Comparison of ENCODE assay signal across 13 cellular contexts in genomic region chr5:90949469-90950358, GRCh38.
DNase-seq lines count a peak whose midpoint lies in the region; ATAC-seq, FAIRE-seq and TF ChIP-seq lines count a peak whose summit lies in the region.
"Had no signal": no experiment of that assay in that cellular context is flagged by ENCODE, and none has a peak within 500 bp of the region (broad histone marks: within the 10 kb centered on the region; RNA-seq: fewer than 3 reads in every experiment).

No MANE protein-coding gene starts in this region.

- no peak overlapping the region for H3K27ac ChIP-seq in small intestine (ENCODE audit: low read depth in 1 of 2, low read length in 1 of 2)
- no peak overlapping the region for H3K27ac ChIP-seq in RWPE1
- H3K27ac ChIP-seq: thyroid gland had no signal

- DNase-seq in HuH-7 (ENCODE audit: low spot score) (peak; percentile 53), small intestine (peak; percentile 87), RWPE1 (ENCODE audit: low spot score) (no peak), D341Med (ENCODE audit: low spot score) (no peak), germinal center (ENCODE audit: low spot score) (no peak)
- DNase-seq in activated CD4-positive, alpha-beta T cell treated with anti-CD3 and anti-CD28 coated beads, Interleukin-2, amount 50 U/mL, for 48 hours = no peak
- DNase-seq: activated CD4-positive, alpha-beta memory T cell treated with anti-CD3 and anti-CD28 coated beads for 36 hours; NCI-H510A treated with DMSO at 0.1 percent for 48 hours; stimulated activated CD4-positive, alpha-beta T cell treated with anti-CD3 and anti-CD28 coated beads, Interleukin-15, amount 100 ng/mL, for 24 hours; thyroid gland had no signal

- peak; percentile 57 for ATAC-seq in GM19043 (IDR thresholded peaks at IDR 0.05; ENCODE audit: low read depth, unreplicated experiment)
- peak; percentile 72 for ATAC-seq in HG02973 (IDR thresholded peaks at IDR 0.05; ENCODE audit: unreplicated experiment)

- no peaks in the 10 kb centered on the region for H3K27me3 ChIP-seq in small intestine (ENCODE audit: control insufficient read depth in 2 of 2, insufficient read depth in 2 of 2, low read length in 2 of 2)
- H3K27me3 ChIP-seq: thyroid gland had no signal

- POLR2A ChIA-PET in RWPE1 (lab: Yijun Ruan, JAX; ENCODE audit: low non-redundant PET) = no interaction called here

- FAIRE-seq in small intestine (lab: Jason Lieb, UNC) = peak; percentile 83
- FAIRE-seq: islet of Langerhans had no signal

- no peak for TF ChIP-seq CTCF in RWPE1 (conservative IDR thresholded peaks at IDR 0.05; ENCODE audit: low read depth)

- no peaks in the 10 kb centered on the region for H3K4me1 ChIP-seq in small intestine (ENCODE audit: control insufficient read depth in 2 of 2, insufficient read depth in 1 of 2, low read depth in 1 of 2, low read length in 1 of 2)

- no peak overlapping the region for H3K4me3 ChIP-seq in small intestine (ENCODE audit: low read depth in 1 of 2, low read length in 2 of 2)
- H3K4me3 ChIP-seq: thyroid gland had no signal

- WGBS in small intestine, 3 donors = 60 to 78% (median 66%) methylated on average over 2 of the region's 2 CpGs

- H3K9me3 ChIP-seq in small intestine (ENCODE audit: control insufficient read depth, low read depth) = no peaks in the 10 kb centered on the region
- H3K9me3 ChIP-seq: thyroid gland had no signal

- no peaks in the 10 kb centered on the region for H3K36me3 ChIP-seq in small intestine (ENCODE audit: control insufficient read depth in 2 of 2, insufficient read depth in 2 of 2, low read length in 2 of 2)
- H3K36me3 ChIP-seq: thyroid gland had no signal

- CTCF ChIA-PET in RWPE1 (lab: Yijun Ruan, JAX) = no interaction called here

Comparison
In these comparisons a context has a peak if more than half of its experiments do, and no peak if none do; other contexts are left out.
1. DNase-seq: peak in HuH-7 (single experiment) and small intestine (single experiment); none in RWPE1 (single experiment), D341Med (single experiment), germinal center (single experiment) and activated CD4-positive, alpha-beta T cell treated with anti-CD3 and anti-CD28 coated beads, Interleukin-2, amount 50 U/mL, for 48 hours (0 of 2).